1 cellular context compared by ENCODE assay signal in the genomic region with DNA sequence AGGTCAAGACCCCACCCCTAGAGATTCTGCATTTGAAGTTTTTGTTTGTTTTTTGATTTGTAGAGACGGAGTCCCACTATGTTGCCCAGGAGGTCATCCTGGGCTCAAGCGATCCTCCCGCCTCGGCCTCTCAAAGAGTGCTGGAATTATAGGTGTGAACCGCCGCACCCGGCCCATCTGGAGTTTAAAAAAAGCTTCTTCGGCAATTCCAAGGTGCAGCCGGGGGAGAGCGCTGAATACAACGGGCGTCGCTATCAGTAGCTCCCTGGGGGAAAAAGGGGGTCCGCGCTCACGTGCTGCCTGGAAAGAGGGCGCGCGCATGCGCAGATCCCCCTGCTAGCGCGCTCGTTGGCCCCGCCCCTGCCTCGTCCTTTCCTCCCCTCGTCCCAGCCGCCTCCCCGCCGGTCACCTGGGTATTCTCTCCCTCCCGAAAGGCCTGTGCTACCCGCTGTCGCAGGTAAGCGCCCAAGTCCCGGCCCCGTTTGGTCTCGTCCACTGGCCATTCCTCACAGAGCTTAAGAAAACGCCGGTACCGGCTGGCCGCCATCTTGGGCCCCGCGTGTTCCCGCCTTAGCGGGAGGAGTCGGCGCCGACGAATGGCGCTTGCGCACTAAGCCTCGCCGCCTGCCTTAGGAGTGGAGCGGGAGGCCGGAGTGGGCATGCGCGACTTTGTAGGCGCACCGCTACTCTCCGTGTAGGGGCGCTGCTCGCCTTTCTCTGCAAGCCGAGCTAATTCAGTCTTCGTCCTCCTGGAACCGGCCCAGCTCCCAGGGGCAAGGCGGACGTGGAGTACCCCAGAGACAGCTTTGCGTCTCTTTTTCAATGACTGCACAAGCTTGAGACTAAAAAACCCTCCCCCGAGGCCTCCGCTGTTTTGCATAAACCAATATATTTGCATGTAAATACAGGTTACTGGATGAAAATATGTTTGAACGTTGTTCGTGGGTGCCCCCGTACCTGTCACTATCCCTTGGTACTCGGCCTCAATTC.
A peak's percentile ranks its signal among the peaks of the same experiment; 100 is the strongest.
TF ChIP-seq lines count a peak whose summit lies in the region.

TSS of gene UQCC2 (minus strand) at position 561 of the 990 bp plus-strand sequence. CDS start at position 547, 14 bp downstream.

TF ChIP-seq in HepG2, 621 proteins besides CTCF, POLR2A, EP300 and RAD21 (continued from another document and continues in another):
- TF ChIP-seq, protein P1, sequence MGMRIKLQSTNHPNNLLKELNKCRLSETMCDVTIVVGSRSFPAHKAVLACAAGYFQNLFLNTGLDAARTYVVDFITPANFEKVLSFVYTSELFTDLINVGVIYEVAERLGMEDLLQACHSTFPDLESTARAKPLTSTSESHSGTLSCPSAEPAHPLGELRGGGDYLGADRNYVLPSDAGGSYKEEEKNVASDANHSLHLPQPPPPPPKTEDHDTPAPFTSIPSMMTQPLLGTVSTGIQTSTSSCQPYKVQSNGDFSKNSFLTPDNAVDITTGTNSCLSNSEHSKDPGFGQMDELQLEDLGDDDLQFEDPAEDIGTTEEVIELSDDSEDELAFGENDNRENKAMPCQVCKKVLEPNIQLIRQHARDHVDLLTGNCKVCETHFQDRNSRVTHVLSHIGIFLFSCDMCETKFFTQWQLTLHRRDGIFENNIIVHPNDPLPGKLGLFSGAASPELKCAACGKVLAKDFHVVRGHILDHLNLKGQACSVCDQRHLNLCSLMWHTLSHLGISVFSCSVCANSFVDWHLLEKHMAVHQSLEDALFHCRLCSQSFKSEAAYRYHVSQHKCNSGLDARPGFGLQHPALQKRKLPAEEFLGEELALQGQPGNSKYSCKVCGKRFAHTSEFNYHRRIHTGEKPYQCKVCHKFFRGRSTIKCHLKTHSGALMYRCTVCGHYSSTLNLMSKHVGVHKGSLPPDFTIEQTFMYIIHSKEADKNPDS (CRISPR knock-in tag; IDR thresholded peaks at IDR 0.05), result no peak
- TF ChIP-seq FOXM1 (CRISPR knock-in tag; IDR thresholded peaks at IDR 0.05) (no peak; the same call in 1 of the 2 replicates), DNMT1 (CRISPR knock-in tag; IDR thresholded peaks at IDR 0.05) (no peak), CEBPG (CRISPR knock-in tag; IDR thresholded peaks at IDR 0.05) (no peak), ZNF446 (CRISPR knock-in tag; IDR thresholded peaks at IDR 0.05) (no peak), PRMT3 (CRISPR knock-in tag; IDR thresholded peaks at IDR 0.05; ENCODE audit: borderline replicate concordance, low read depth) (no peak), ATF6 (CRISPR knock-in tag; conservative IDR thresholded peaks at IDR 0.05) (no peak), ZNF274 (CRISPR knock-in tag; IDR thresholded peaks at IDR 0.05) (peak; percentile 97), ZNF709 (CRISPR knock-in tag; IDR thresholded peaks at IDR 0.05) (peak; percentile 87; the same call in 1 of the 2 replicates), ZNF879 (CRISPR knock-in tag; IDR thresholded peaks at IDR 0.05) (peak; percentile 98), ZNF629 (CRISPR knock-in tag; conservative IDR thresholded peaks at IDR 0.05) (no peak), YEATS4 (CRISPR knock-in tag; IDR thresholded peaks at IDR 0.05; ENCODE audit: borderline replicate concordance) (peak; percentile 90), SMARCE1 (IDR thresholded peaks at IDR 0.05; ENCODE audit: borderline replicate concordance) (no peak), ZNF484 (CRISPR knock-in tag; IDR thresholded peaks at IDR 0.05; ENCODE audit: borderline replicate concordance, low read depth) (no peak), FOXK1 (CRISPR knock-in tag; IDR thresholded peaks at IDR 0.05; ENCODE audit: borderline replicate concordance, low read depth) (peak; percentile 79; the same call in 1 of the 2 replicates), FOXP4 (CRISPR knock-in tag; IDR thresholded peaks at IDR 0.05) (no peak), ZNF598 (CRISPR knock-in tag; IDR thresholded peaks at IDR 0.05; ENCODE audit: borderline replicate concordance) (peak; percentile 91), ZNF563 (CRISPR knock-in tag; IDR thresholded peaks at IDR 0.05) (peak; percentile 86), DR1 (CRISPR knock-in tag; IDR thresholded peaks at IDR 0.05) (peak; percentile 74; the same call in 1 of the 2 replicates), PLRG1 (conservative IDR thresholded peaks at IDR 0.05) (no peak), ZC3H4 (CRISPR knock-in tag; IDR thresholded peaks at IDR 0.05; ENCODE audit: borderline replicate concordance) (no peak), ZMAT3 (CRISPR knock-in tag; conservative IDR thresholded peaks at IDR 0.05) (peak; percentile 97), TOE1 (CRISPR knock-in tag; IDR thresholded peaks at IDR 0.05) (0 out of 2 replicates have a peak, but pooled peaks have one; percentile 63), ZNF616 (CRISPR knock-in tag; IDR thresholded peaks at IDR 0.05; ENCODE audit: low read depth) (peak; percentile 96), ZNF607 (CRISPR knock-in tag; IDR thresholded peaks at IDR 0.05; ENCODE audit: borderline replicate concordance) (peak; percentile 98), FOXP1 (IDR thresholded peaks at IDR 0.05) (no peak), FOXP1 (CRISPR knock-in tag; IDR thresholded peaks at IDR 0.05) (no peak), GATA4 (IDR thresholded peaks at IDR 0.05; ENCODE audit: borderline replicate concordance, low read depth) (0 out of 2 replicates have a peak, but pooled peaks have one; percentile 23), ZFP1 (CRISPR knock-in tag; IDR thresholded peaks at IDR 0.05) (peak; percentile 71; the same call in 1 of the 2 replicates), STAG1 (CRISPR knock-in tag; IDR thresholded peaks at IDR 0.05) (peak; percentile 92), ZSCAN30 (CRISPR knock-in tag; IDR thresholded peaks at IDR 0.05) (peak; percentile 98; the same call in 1 of the 2 replicates), ELF1 (CRISPR knock-in tag; IDR thresholded peaks at IDR 0.05) (peak; percentile 64), ZFP62 (CRISPR knock-in tag; IDR thresholded peaks at IDR 0.05) (no peak), ZFP36 (IDR thresholded peaks at IDR 0.05; ENCODE audit: borderline replicate concordance, low read depth, low read length, partially characterized antibody) (no peak), WIZ (CRISPR knock-in tag; IDR thresholded peaks at IDR 0.05) (peak; percentile 24; the same call in 1 of the 2 replicates), REL (CRISPR knock-in tag; conservative IDR thresholded peaks at IDR 0.05) (peak; percentile 29; the same call in 1 of the 2 replicates), MED1 (CRISPR knock-in tag; IDR thresholded peaks at IDR 0.05) (peak; percentile 26; the same call in 1 of the 2 replicates), ZKSCAN8 (CRISPR knock-in tag; IDR thresholded peaks at IDR 0.05; ENCODE audit: borderline replicate concordance) (peak; percentile 79; the same call in 1 of the 2 replicates), PHB2 (IDR thresholded peaks at IDR 0.05; ENCODE audit: partially characterized antibody) (no peak)
- TF ChIP-seq, protein P2, sequence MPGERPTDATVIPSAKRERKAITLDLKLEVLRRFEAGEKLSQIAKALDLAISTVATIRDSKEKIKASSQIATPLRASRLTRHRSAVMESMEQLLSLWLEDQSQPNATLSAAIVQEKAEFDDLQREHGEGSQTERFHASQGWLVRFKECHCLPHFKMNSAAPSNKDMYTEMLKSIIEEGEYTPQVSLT (CRISPR knock-in tag; IDR thresholded peaks at IDR 0.05; ENCODE audit: borderline replicate concordance, low read depth), result no peak
- TF ChIP-seq, protein P3, sequence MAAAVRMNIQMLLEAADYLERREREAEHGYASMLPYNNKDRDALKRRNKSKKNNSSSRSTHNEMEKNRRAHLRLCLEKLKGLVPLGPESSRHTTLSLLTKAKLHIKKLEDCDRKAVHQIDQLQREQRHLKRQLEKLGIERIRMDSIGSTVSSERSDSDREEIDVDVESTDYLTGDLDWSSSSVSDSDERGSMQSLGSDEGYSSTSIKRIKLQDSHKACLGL (CRISPR knock-in tag; IDR thresholded peaks at IDR 0.05), result peak; percentile 96
- TF ChIP-seq, protein P4, sequence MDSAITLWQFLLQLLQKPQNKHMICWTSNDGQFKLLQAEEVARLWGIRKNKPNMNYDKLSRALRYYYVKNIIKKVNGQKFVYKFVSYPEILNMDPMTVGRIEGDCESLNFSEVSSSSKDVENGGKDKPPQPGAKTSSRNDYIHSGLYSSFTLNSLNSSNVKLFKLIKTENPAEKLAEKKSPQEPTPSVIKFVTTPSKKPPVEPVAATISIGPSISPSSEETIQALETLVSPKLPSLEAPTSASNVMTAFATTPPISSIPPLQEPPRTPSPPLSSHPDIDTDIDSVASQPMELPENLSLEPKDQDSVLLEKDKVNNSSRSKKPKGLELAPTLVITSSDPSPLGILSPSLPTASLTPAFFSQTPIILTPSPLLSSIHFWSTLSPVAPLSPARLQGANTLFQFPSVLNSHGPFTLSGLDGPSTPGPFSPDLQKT (CRISPR knock-in tag; IDR thresholded peaks at IDR 0.05; ENCODE audit: borderline replicate concordance), result no peak
- TF ChIP-seq, protein P5, sequence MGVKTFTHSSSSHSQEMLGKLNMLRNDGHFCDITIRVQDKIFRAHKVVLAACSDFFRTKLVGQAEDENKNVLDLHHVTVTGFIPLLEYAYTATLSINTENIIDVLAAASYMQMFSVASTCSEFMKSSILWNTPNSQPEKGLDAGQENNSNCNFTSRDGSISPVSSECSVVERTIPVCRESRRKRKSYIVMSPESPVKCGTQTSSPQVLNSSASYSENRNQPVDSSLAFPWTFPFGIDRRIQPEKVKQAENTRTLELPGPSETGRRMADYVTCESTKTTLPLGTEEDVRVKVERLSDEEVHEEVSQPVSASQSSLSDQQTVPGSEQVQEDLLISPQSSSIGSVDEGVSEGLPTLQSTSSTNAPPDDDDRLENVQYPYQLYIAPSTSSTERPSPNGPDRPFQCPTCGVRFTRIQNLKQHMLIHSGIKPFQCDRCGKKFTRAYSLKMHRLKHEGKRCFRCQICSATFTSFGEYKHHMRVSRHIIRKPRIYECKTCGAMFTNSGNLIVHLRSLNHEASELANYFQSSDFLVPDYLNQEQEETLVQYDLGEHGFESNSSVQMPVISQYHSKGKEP (CRISPR knock-in tag; IDR thresholded peaks at IDR 0.05), result no peak
- TF ChIP-seq, protein P6, sequence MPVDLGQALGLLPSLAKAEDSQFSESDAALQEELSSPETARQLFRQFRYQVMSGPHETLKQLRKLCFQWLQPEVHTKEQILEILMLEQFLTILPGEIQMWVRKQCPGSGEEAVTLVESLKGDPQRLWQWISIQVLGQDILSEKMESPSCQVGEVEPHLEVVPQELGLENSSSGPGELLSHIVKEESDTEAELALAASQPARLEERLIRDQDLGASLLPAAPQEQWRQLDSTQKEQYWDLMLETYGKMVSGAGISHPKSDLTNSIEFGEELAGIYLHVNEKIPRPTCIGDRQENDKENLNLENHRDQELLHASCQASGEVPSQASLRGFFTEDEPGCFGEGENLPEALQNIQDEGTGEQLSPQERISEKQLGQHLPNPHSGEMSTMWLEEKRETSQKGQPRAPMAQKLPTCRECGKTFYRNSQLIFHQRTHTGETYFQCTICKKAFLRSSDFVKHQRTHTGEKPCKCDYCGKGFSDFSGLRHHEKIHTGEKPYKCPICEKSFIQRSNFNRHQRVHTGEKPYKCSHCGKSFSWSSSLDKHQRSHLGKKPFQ (CRISPR knock-in tag; IDR thresholded peaks at IDR 0.05; ENCODE audit: insufficient replicate concordance), result peak; percentile 87
- TF ChIP-seq, protein P7, sequence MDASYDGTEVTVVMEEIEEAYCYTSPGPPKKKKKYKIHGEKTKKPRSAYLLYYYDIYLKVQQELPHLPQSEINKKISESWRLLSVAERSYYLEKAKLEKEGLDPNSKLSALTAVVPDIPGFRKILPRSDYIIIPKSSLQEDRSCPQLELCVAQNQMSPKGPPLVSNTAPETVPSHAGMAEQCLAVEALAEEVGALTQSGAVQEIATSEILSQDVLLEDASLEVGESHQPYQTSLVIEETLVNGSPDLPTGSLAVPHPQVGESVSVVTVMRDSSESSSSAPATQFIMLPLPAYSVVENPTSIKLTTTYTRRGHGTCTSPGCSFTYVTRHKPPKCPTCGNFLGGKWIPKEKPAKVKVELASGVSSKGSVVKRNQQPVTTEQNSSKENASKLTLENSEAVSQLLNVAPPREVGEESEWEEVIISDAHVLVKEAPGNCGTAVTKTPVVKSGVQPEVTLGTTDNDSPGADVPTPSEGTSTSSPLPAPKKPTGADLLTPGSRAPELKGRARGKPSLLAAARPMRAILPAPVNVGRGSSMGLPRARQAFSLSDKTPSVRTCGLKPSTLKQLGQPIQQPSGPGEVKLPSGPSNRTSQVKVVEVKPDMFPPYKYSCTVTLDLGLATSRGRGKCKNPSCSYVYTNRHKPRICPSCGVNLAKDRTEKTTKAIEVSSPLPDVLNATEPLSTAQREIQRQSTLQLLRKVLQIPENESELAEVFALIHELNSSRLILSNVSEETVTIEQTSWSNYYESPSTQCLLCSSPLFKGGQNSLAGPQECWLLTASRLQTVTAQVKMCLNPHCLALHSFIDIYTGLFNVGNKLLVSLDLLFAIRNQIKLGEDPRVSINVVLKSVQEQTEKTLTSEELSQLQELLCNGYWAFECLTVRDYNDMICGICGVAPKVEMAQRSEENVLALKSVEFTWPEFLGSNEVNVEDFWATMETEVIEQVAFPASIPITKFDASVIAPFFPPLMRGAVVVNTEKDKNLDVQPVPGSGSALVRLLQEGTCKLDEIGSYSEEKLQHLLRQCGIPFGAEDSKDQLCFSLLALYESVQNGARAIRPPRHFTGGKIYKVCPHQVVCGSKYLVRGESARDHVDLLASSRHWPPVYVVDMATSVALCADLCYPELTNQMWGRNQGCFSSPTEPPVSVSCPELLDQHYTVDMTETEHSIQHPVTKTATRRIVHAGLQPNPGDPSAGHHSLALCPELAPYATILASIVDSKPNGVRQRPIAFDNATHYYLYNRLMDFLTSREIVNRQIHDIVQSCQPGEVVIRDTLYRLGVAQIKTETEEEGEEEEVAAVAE (CRISPR knock-in tag; IDR thresholded peaks at IDR 0.05; ENCODE audit: borderline replicate concordance), result peak; percentile 56; the same call in 1 of the 2 replicates
